ENCODE assay signal across 1 cellular context in genomic region chr7:149420006-149420405, GRCh38.
TF ChIP-seq lines count a peak whose summit lies in the region.

No MANE protein-coding gene starts in this region.

TF ChIP-seq in H1, 55 proteins besides CTCF, POLR2A, EP300 and RAD21:
- no peak for TF ChIP-seq ZNF274 (IDR thresholded peaks at IDR 0.05; ENCODE audit: borderline replicate concordance, extremely low read depth, low read length)
- no peak for TF ChIP-seq CBX5 (IDR thresholded peaks at IDR 0.05; ENCODE audit: low read depth, low read length)
- no peak for TF ChIP-seq PHF8 (conservative IDR thresholded peaks at IDR 0.05; ENCODE audit: low read depth, low read length)
- TF ChIP-seq NANOG (IDR thresholded peaks at IDR 0.05; ENCODE audit: insufficient read depth, low read depth, low read length, poor library complexity, severe bottlenecking) = no peak
- TF ChIP-seq TAF7 (optimal IDR thresholded peaks at IDR 0.05; ENCODE audit: borderline replicate concordance, low read depth, low read length) = no peak
- no peak for TF ChIP-seq EGR1 (IDR thresholded peaks at IDR 0.05; ENCODE audit: borderline replicate concordance, low read depth, low read length)
- TF ChIP-seq CHD7 (IDR thresholded peaks at IDR 0.05; ENCODE audit: insufficient replicate concordance, low read length) = no peak
- TF ChIP-seq JUND (IDR thresholded peaks at IDR 0.05; ENCODE audit: low read length) = no peak
- no peak for TF ChIP-seq HDAC2 (IDR thresholded peaks at IDR 0.05; ENCODE audit: borderline replicate concordance in 1 of 2, low read depth in 2 of 2, low read length in 2 of 2)
- no peak for TF ChIP-seq CREB1 (IDR thresholded peaks at IDR 0.05)
- no peak for TF ChIP-seq CTBP2 (IDR thresholded peaks at IDR 0.05; ENCODE audit: borderline replicate concordance, insufficient read depth, insufficient read length, low read length)
- TF ChIP-seq HDAC6 (IDR thresholded peaks at IDR 0.05; ENCODE audit: low read depth, low read length) = no peak
- no peak for TF ChIP-seq POU5F1 (IDR thresholded peaks at IDR 0.05; ENCODE audit: low read depth, low read length)
- no peak for TF ChIP-seq RNF2 (IDR thresholded peaks at IDR 0.05; ENCODE audit: borderline replicate concordance, low read depth, low read length, missing control alignments, poor library complexity, severe bottlenecking)
- TF ChIP-seq USF2 (IDR thresholded peaks at IDR 0.05; ENCODE audit: low read length) = no peak
- TF ChIP-seq CEBPB (IDR thresholded peaks at IDR 0.05; ENCODE audit: low read depth, low read length) = no peak
- TF ChIP-seq MAX (IDR thresholded peaks at IDR 0.05) = no peak
- TF ChIP-seq SIRT6 (IDR thresholded peaks at IDR 0.05; ENCODE audit: low read length) = no peak
